8 cellular contexts compared by ENCODE assay signal in the genomic region with DNA sequence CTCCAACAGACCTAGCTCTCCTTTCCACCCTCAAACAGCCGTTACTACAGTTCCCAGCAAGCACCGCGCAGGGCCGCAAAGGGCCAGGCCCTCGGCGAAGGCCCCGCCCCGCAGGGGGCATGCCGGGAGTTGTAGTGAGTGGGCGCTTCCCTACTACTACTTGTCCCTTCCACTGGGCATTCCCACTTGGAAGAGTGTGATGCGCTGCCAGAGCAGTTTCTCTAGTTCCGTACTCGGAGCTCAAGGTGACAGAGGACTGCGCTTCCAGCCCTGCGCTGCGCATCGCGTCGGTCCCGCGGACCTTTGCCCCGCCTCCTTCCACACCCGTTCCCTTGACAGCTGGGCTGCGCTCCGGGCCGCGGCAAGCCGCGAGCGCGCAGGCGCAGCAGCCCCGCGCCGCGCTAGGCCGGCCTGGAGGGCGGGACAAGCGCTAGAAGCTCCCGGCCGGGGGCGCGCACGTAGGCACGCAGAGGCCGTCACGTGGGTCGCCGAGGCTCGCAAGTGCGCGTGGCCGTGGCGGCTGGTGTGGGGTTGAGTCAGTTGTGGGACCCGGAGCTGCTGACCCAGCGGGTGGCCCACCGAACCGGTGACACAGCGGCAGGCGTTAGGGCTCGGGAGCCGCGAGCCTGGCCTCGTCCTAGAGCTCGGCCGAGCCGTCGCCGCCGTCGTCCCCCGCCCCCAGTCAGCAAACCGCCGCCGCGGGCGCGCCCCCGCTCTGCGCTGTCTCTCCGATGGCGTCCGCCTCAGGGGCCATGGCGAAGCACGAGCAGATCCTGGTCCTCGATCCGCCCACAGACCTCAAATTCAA. TPM values are rescaled to one million over a fixed set of nuclear protein-coding genes. Genes with fewer than 3 reads are reported as not detected.
A peak's percentile ranks its signal among the peaks of the same experiment; 100 is the strongest.
DNase-seq lines count a peak whose midpoint lies in the region; ATAC-seq and TF ChIP-seq lines count a peak whose summit lies in the region.

A gene with protein sequence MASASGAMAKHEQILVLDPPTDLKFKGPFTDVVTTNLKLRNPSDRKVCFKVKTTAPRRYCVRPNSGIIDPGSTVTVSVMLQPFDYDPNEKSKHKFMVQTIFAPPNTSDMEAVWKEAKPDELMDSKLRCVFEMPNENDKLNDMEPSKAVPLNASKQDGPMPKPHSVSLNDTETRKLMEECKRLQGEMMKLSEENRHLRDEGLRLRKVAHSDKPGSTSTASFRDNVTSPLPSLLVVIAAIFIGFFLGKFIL (plus strand): TSS at position 491 of the 808 bp plus-strand sequence. CDS start 241 bp downstream, at position 732.

- ATAC-seq in GM19395 (IDR thresholded peaks at IDR 0.05; ENCODE audit: unreplicated experiment) (peak; percentile 89), HG03558 (IDR thresholded peaks at IDR 0.05; ENCODE audit: extremely low read depth, unreplicated experiment) (peak; percentile 59)

- no peaks in the 10 kb centered on the region for H3K36me3 Mint-ChIP-seq in CD14-positive monocyte

- intact Hi-C loops in CD14-positive monocyte (cut with micrococcal nuclease): loop anchor here (5.0 to 10.0 kb wide), 2 partner anchors 61 to 209 kb away; a partner anchor contains a TSS

- H3K27ac Mint-ChIP-seq in CD14-positive monocyte: peak within 1 kb of the TSS; percentile 91 to 98 (median 97)

- no peak for TF ChIP-seq CTCF in CD14-positive monocyte (IDR thresholded peaks at IDR 0.05)

- H3K4me1 Mint-ChIP-seq in CD14-positive monocyte: peaks cover 41% of the 10 kb centered on the region

- H3K9me3 Mint-ChIP-seq in CD14-positive monocyte: peaks cover 0 to 6% (median 0%) of the 10 kb centered on the region in 7 donors

- H3K4me3 Mint-ChIP-seq in CD14-positive monocyte: peak within 1 kb of the TSS; percentile 83 to 95

- H3K27me3 Mint-ChIP-seq in CD14-positive monocyte (ENCODE audit: low read depth in 3 of 3): no peaks in the 10 kb centered on the region

- peak; percentile 96 for DNase-seq in CD14-positive monocyte (ENCODE audit: low spot score)
- peak; percentile 97 for DNase-seq in NCI-H748 (lab: John Stamatoyannopoulos, UW; ENCODE audit: unreplicated experiment)
- DNase-seq in activated CD4-positive, alpha-beta T cell treated with anti-CD3 and anti-CD28 coated beads, Interleukin-2, amount 50 U/mL, for 1 hour: peak; percentile 89
- DNase-seq in cortex of kidney (lab: John Stamatoyannopoulos, UW): peak; percentile 60
- DNase-seq in left kidney (ENCODE audit: low read depth, low spot score): peak; percentile 99
- DNase-seq in stimulated activated CD4-positive, alpha-beta T cell treated with anti-CD3 and anti-CD28 coated beads, Interleukin-1b, Interleukin-23, amount 100 ng/mL, for 48 hours: peak; percentile 92

RNA-seq across cellular contexts. Expression of the gene that starts here (rescaled TPM):
- polyA plus RNA-seq in CD14-positive monocyte: 100 to 1,000 TPM; 334 to 393 TPM

Comparison
In these comparisons a context has a peak if more than half of its experiments do, and no peak if none do; other contexts are left out.
1. Peak in every context shown above with its lines: DNase-seq and ATAC-seq.